ENCODE assay signal across 1 cellular context in genomic region chr12:46372131-46372851, GRCh38.
TF ChIP-seq lines count a peak whose summit lies in the region.

SLC38A2 (minus strand) TSS chr12:46372773; CDS start chr12:46371293, 1,480 bp downstream.

TF ChIP-seq in HEK293, 187 proteins besides CTCF, POLR2A, EP300 and RAD21 (continued from another document and continues in another):
- TF ChIP-seq ZBTB6 (tag by site-specific recombination; IDR thresholded peaks at IDR 0.05) (no peak), ZNF670 (tag by site-specific recombination; IDR thresholded peaks at IDR 0.05; ENCODE audit: low read depth) (no peak), ZNF785 (tag by site-specific recombination; IDR thresholded peaks at IDR 0.05) (no peak), ZNF274 (IDR thresholded peaks at IDR 0.05; ENCODE audit: low read length) (no peak), ZNF274 (tag by site-specific recombination; IDR thresholded peaks at IDR 0.05; ENCODE audit: borderline replicate concordance) (no peak), ZFP69B (tag by site-specific recombination; IDR thresholded peaks at IDR 0.05) (no peak), ZNF704 (tag by site-specific recombination; IDR thresholded peaks at IDR 0.05) (no peak), MZF1 (tag by site-specific recombination; IDR thresholded peaks at IDR 0.05; ENCODE audit: borderline replicate concordance) (no peak), ZNF560 (tag by site-specific recombination; IDR thresholded peaks at IDR 0.05; ENCODE audit: borderline replicate concordance) (no peak), ZNF423 (tag by site-specific recombination; IDR thresholded peaks at IDR 0.05) (peak; percentile 93), ZNF335 (tag by site-specific recombination; conservative IDR thresholded peaks at IDR 0.05) (0 out of 2 replicates have a peak, but pooled peaks have one; percentile 45), GLIS2 (tag by site-specific recombination; IDR thresholded peaks at IDR 0.05) (peak; percentile 41; the same call in 1 of the 2 replicates), BCL11A (tag by site-specific recombination; IDR thresholded peaks at IDR 0.05; ENCODE audit: low read depth) (no peak), ZNF155 (tag by site-specific recombination; IDR thresholded peaks at IDR 0.05) (no peak), ZNF473 (tag by site-specific recombination; IDR thresholded peaks at IDR 0.05) (no peak), ZNF48 (tag by site-specific recombination; IDR thresholded peaks at IDR 0.05) (no peak), OSR2 (tag by site-specific recombination; IDR thresholded peaks at IDR 0.05) (no peak), ZNF157 (tag by site-specific recombination; IDR thresholded peaks at IDR 0.05) (no peak), ZNF660 (tag by site-specific recombination; IDR thresholded peaks at IDR 0.05) (no peak), ZNF16 (tag by site-specific recombination; IDR thresholded peaks at IDR 0.05; ENCODE audit: low read depth) (no peak), MYNN (tag by site-specific recombination; IDR thresholded peaks at IDR 0.05; ENCODE audit: borderline replicate concordance) (no peak), ZNF843 (tag by site-specific recombination; IDR thresholded peaks at IDR 0.05) (no peak; the same call in 1 of the 2 replicates), ZBTB49 (tag by site-specific recombination; IDR thresholded peaks at IDR 0.05; ENCODE audit: low read depth) (no peak), ZSCAN23 (tag by site-specific recombination; IDR thresholded peaks at IDR 0.05) (peak; percentile 75; the same call in 1 of the 2 replicates), ZNF768 (tag by site-specific recombination; IDR thresholded peaks at IDR 0.05) (0 out of 2 replicates have a peak, but pooled peaks have one; percentile 4), SCRT1 (tag by site-specific recombination; IDR thresholded peaks at IDR 0.05; ENCODE audit: borderline replicate concordance) (no peak), ZNF701 (tag by site-specific recombination; IDR thresholded peaks at IDR 0.05) (no peak), ZNF211 (tag by site-specific recombination; IDR thresholded peaks at IDR 0.05; ENCODE audit: low read depth) (no peak), YY1 (tag by site-specific recombination; IDR thresholded peaks at IDR 0.05) (no peak), ZNF23 (tag by site-specific recombination; IDR thresholded peaks at IDR 0.05; ENCODE audit: borderline replicate concordance) (no peak), ZNF707 (tag by site-specific recombination; IDR thresholded peaks at IDR 0.05) (no peak), KLF7 (tag by site-specific recombination; IDR thresholded peaks at IDR 0.05; ENCODE audit: borderline replicate concordance) (0 out of 2 replicates have a peak, but pooled peaks have one; percentile 32), ZNF132 (tag by site-specific recombination; IDR thresholded peaks at IDR 0.05; ENCODE audit: borderline replicate concordance) (no peak), KLF10 (tag by site-specific recombination; IDR thresholded peaks at IDR 0.05) (no peak; the same call in 1 of the 2 replicates), ZFP41 (tag by site-specific recombination; IDR thresholded peaks at IDR 0.05; ENCODE audit: borderline replicate concordance) (no peak), ZNF140 (tag by site-specific recombination; IDR thresholded peaks at IDR 0.05) (no peak), MEIS1 (CRISPR knock-in tag; IDR thresholded peaks at IDR 0.05; ENCODE audit: borderline replicate concordance) (no peak), ZNF221 (tag by site-specific recombination; IDR thresholded peaks at IDR 0.05; ENCODE audit: borderline replicate concordance) (no peak), ZNF580 (tag by site-specific recombination; IDR thresholded peaks at IDR 0.05) (peak; percentile 56; the same call in 1 of the 2 replicates), ZNF658 (tag by site-specific recombination; IDR thresholded peaks at IDR 0.05) (no peak), ZNF529 (tag by site-specific recombination; IDR thresholded peaks at IDR 0.05; ENCODE audit: insufficient replicate concordance) (no peak), ZXDB (tag by site-specific recombination; IDR thresholded peaks at IDR 0.05) (peak; percentile 77), ZNF624 (tag by site-specific recombination; IDR thresholded peaks at IDR 0.05) (no peak), SETDB1 (IDR thresholded peaks at IDR 0.05; ENCODE audit: insufficient read length, low read length) (no peak), IKZF3 (tag by site-specific recombination; IDR thresholded peaks at IDR 0.05) (no peak), ZNF426 (tag by site-specific recombination; IDR thresholded peaks at IDR 0.05) (no peak), ZEB2 (tag by site-specific recombination; IDR thresholded peaks at IDR 0.05) (peak; percentile 69), ZNF558 (tag by site-specific recombination; IDR thresholded peaks at IDR 0.05) (no peak)
- TF ChIP-seq, protein P1, sequence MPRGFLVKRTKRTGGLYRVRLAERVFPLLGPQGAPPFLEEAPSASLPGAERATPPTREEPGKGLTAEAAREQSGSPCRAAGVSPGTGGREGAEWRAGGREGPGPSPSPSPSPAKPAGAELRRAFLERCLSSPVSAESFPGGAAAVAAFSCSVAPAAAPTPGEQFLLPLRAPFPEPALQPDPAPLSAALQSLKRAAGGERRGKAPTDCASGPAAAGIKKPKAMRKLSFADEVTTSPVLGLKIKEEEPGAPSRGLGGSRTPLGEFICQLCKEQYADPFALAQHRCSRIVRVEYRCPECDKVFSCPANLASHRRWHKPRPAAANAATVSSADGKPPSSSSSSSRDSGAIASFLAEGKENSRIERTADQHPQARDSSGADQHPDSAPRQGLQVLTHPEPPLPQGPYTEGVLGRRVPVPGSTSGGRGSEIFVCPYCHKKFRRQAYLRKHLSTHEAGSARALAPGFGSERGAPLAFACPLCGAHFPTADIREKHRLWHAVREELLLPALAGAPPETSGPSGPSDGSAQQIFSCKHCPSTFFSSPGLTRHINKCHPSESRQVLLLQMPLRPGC (tag by site-specific recombination; IDR thresholded peaks at IDR 0.05): no peak
- TF ChIP-seq, protein P2, sequence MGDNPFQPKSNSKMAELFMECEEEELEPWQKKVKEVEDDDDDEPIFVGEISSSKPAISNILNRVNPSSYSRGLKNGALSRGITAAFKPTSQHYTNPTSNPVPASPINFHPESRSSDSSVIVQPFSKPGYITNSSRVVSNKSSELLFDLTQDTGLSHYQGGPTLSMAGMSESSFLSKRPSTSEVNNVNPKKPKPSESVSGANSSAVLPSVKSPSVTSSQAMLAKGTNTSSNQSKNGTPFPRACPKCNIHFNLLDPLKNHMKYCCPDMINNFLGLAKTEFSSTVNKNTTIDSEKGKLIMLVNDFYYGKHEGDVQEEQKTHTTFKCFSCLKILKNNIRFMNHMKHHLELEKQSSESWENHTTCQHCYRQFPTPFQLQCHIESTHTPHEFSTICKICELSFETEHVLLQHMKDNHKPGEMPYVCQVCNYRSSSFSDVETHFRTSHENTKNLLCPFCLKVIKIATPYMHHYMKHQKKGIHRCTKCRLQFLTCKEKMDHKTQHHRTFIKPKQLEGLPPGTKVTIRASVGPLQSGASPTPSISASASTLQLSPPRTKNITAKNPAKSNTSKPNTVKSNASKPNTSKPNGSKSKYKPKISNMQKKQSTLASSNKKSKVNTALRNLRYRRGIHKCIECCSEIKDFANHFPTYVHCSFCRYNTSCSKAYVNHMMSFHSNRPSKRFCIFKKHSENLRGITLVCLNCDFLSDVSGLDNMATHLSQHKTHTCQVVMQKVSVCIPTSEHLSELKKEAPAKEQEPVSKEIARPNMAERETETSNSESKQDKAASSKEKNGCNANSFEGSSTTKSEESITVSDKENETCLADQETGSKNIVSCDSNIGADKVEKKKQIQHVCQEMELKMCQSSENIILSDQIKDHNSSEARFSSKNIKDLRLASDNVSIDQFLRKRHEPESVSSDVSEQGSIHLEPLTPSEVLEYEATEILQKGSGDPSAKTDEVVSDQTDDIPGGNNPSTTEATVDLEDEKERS (tag by site-specific recombination; IDR thresholded peaks at IDR 0.05): peak; percentile 47; the same call in 1 of the 2 replicates
- TF ChIP-seq, protein P3, sequence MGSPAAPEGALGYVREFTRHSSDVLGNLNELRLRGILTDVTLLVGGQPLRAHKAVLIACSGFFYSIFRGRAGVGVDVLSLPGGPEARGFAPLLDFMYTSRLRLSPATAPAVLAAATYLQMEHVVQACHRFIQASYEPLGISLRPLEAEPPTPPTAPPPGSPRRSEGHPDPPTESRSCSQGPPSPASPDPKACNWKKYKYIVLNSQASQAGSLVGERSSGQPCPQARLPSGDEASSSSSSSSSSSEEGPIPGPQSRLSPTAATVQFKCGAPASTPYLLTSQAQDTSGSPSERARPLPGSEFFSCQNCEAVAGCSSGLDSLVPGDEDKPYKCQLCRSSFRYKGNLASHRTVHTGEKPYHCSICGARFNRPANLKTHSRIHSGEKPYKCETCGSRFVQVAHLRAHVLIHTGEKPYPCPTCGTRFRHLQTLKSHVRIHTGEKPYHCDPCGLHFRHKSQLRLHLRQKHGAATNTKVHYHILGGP (tag by site-specific recombination; IDR thresholded peaks at IDR 0.05): no peak
- TF ChIP-seq, protein P4, sequence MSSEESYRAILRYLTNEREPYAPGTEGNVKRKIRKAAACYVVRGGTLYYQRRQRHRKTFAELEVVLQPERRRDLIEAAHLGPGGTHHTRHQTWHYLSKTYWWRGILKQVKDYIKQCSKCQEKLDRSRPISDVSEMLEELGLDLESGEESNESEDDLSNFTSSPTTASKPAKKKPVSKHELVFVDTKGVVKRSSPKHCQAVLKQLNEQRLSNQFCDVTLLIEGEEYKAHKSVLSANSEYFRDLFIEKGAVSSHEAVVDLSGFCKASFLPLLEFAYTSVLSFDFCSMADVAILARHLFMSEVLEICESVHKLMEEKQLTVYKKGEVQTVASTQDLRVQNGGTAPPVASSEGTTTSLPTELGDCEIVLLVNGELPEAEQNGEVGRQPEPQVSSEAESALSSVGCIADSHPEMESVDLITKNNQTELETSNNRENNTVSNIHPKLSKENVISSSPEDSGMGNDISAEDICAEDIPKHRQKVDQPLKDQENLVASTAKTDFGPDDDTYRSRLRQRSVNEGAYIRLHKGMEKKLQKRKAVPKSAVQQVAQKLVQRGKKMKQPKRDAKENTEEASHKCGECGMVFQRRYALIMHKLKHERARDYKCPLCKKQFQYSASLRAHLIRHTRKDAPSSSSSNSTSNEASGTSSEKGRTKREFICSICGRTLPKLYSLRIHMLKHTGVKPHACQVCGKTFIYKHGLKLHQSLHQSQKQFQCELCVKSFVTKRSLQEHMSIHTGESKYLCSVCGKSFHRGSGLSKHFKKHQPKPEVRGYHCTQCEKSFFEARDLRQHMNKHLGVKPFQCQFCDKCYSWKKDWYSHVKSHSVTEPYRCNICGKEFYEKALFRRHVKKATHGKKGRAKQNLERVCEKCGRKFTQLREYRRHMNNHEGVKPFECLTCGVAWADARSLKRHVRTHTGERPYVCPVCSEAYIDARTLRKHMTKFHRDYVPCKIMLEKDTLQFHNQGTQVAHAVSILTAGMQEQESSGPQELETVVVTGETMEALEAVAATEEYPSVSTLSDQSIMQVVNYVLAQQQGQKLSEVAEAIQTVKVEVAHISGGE (tag by site-specific recombination; conservative IDR thresholded peaks at IDR 0.05; ENCODE audit: low read depth): peak; percentile 35
- TF ChIP-seq, protein P5, sequence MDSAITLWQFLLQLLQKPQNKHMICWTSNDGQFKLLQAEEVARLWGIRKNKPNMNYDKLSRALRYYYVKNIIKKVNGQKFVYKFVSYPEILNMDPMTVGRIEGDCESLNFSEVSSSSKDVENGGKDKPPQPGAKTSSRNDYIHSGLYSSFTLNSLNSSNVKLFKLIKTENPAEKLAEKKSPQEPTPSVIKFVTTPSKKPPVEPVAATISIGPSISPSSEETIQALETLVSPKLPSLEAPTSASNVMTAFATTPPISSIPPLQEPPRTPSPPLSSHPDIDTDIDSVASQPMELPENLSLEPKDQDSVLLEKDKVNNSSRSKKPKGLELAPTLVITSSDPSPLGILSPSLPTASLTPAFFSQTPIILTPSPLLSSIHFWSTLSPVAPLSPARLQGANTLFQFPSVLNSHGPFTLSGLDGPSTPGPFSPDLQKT (IDR thresholded peaks at IDR 0.05; ENCODE audit: borderline replicate concordance, low read depth, low read length): no peak
